Comparison of ENCODE assay signal across 18 cellular contexts in genomic region chr1:52684545-52684944, GRCh38. TPM values are rescaled to one million over a fixed set of nuclear protein-coding genes. Genes with fewer than 3 reads are reported as not detected.
DNase-seq lines count a peak whose midpoint lies in the region; ATAC-seq and TF ChIP-seq lines count a peak whose summit lies in the region.
"Had no signal": no experiment of that assay in that cellular context is flagged by ENCODE, and none has a peak within 500 bp of the region (broad histone marks: within the 10 kb centered on the region; RNA-seq: fewer than 3 reads in every experiment).

No MANE protein-coding gene starts in this region.

- H3K27me3 ChIP-seq in mammary epithelial cell (ENCODE audit: insufficient read depth, low read length), result no peaks in the 10 kb centered on the region
- no peaks in the 10 kb centered on the region for H3K27me3 ChIP-seq in CD4-positive, alpha-beta memory T cell (ENCODE audit: insufficient read depth, low read length)
- H3K27me3 ChIP-seq in gastrocnemius medialis, result no peaks in the 10 kb centered on the region

- POLR2A ChIA-PET in MCF 10A (lab: Yijun Ruan, JAX) (interaction anchor here (0.7 to 5.8 kb wide), 10 partner anchors 8 to 345 kb away, joined by 3 to 40 read pairs (median 4); partner anchors contain the start of genes ORC1, PRPF38A and TUT4), activated B cell treated with CpG ODN at 0.5 μM for 24 hours (lab: Charles Lee) (interaction anchor here (0.5 to 3.4 kb wide), 4 partner anchors 28 to 636 kb away, joined by 3 to 26 read pairs (median 12); partner anchors contain the start of genes SHISAL2A and TUT4)
- POLR2A ChIA-PET in CD4-positive, alpha-beta memory T cell (lab: Charles Lee; ENCODE audit: partially characterized antibody), result interaction anchor here (1.4 kb wide), 1 partner anchor 47 kb away, joined by 3 read pairs; no protein-coding TSS in a partner anchor

- H3K4me3 ChIP-seq in mammary epithelial cell (replicated peaks in 1 of 3; ENCODE audit: insufficient read depth in 1 of 3, low read depth in 2 of 3, low read length in 3 of 3) (no peak overlapping the region), gastrocnemius medialis (no peak overlapping the region)
- H3K4me3 ChIP-seq in CD4-positive, alpha-beta memory T cell (ENCODE audit: low read length in 2 of 2), result no peak overlapping the region
- H3K4me3 ChIP-seq: A549, GM12878, GM23248 had no signal

- H3K36me3 Mint-ChIP-seq in MCF 10A (ENCODE audit: insufficient read depth, unreplicated experiment) (peaks cover 53% of the 10 kb centered on the region), activated B cell treated with CpG ODN at 0.5 μM for 24 hours (ENCODE audit: low read depth) (peaks cover 37% of the 10 kb centered on the region)
- H3K36me3 Mint-ChIP-seq in CD4-positive, alpha-beta memory T cell, result peaks cover 14 to 20% of the 10 kb centered on the region in 2 donors
- H3K36me3 Mint-ChIP-seq: IgD-negative memory B cell had no signal

- BruUV-seq in MCF 10A (replicated peaks; lab: Mats Ljungman, UMichigan), result no TSS peak
- BruUV-seq in mammary epithelial cell (replicated peaks; lab: Mats Ljungman, UMichigan), result no TSS peak

- H3K27ac Mint-ChIP-seq in MCF 10A (ENCODE audit: low read depth, unreplicated experiment) (peak overlapping the region; percentile 75), activated B cell treated with CpG ODN at 0.5 μM for 24 hours (peak overlapping the region; percentile 32)
- H3K27ac Mint-ChIP-seq in CD4-positive, alpha-beta memory T cell, result peak overlapping the region in 4 of 7 donors; percentile 5 to 75 (median 40)
- H3K27ac Mint-ChIP-seq: CD14-positive monocyte had no signal

- H2AFZ ChIP-seq in mammary epithelial cell (ENCODE audit: low read depth, low read length), result no peak overlapping the region
- H2AFZ ChIP-seq: GM23248 had no signal

- in situ Hi-C loops in mammary epithelial cell (cut with MboI; ENCODE audit: low sequenced_read_pairs in 2 of 2), result loop anchor here in 1 of 2 donors (25.0 kb wide), 1 partner anchor 272 kb away; the partner anchor contains the start of genes ORC1 and PRPF38A
- in situ Hi-C loops in gastrocnemius medialis (cut with MboI; ENCODE audit: low sequenced_read_pairs in 4 of 4), result loop anchor here (25.0 kb wide), 3 partner anchors 247 to 547 kb away; partner anchors contain the start of genes ORC1 (in 3 of the 4), PRPF38A (in 3 of the 4) and ZFYVE9 (in 2 of the 4)

- CTCF ChIA-PET in MCF 10A (lab: Yijun Ruan, JAX) (interaction anchor here (0.8 to 3.7 kb wide), 2 partner anchors 8 to 16 kb away, joined by 4 to 30 read pairs; no protein-coding TSS in a partner anchor), mammary epithelial cell (lab: Charles Lee; ENCODE audit: low non-redundant PET) (no interaction called here), activated B cell treated with CpG ODN at 0.5 μM for 24 hours (lab: Charles Lee) (interaction anchor here (3.6 kb wide), 1 partner anchor 52 kb away, joined by 11 read pairs; the partner anchor contains the start of gene SHISAL2A)
- CTCF ChIA-PET in CD4-positive, alpha-beta memory T cell (lab: Charles Lee; ENCODE audit: partially characterized antibody), result interaction anchor here (0.7 to 2.9 kb wide), 5 partner anchors 16 to 545 kb away, joined by 3 to 21 read pairs (median 4); no protein-coding TSS in a partner anchor

- peaks cover 6% of the 10 kb centered on the region for H3K79me2 ChIP-seq in mammary epithelial cell (ENCODE audit: insufficient read depth, low read length)

- no peaks in the 10 kb centered on the region for H4K20me1 ChIP-seq in mammary epithelial cell (ENCODE audit: insufficient read depth, low read length)

- intact Hi-C loops in MCF 10A (cut with micrococcal nuclease), result loop anchor here (10.0 kb wide), 1 partner anchor 250 kb away; no protein-coding TSS in a partner anchor
- intact Hi-C loops in mammary epithelial cell (cut with micrococcal nuclease), result no loop called here
- intact Hi-C loops in CD4-positive, alpha-beta memory T cell (cut with micrococcal nuclease), result loop anchor here (10.0 kb wide), 1 partner anchor 80 kb away; the partner anchor contains the start of gene GPX7
- intact Hi-C loops in activated B cell treated with CpG ODN at 0.5 μM for 24 hours (cut with micrococcal nuclease), result loop anchor here (10.0 kb wide), 1 partner anchor 210 kb away; no protein-coding TSS in a partner anchor
- intact Hi-C loops in gastrocnemius medialis (cut with DNase I; ENCODE audit: low total_unique reads), result loop anchor here (10.0 kb wide), 1 partner anchor 200 kb away; no protein-coding TSS in a partner anchor

- H3K4me1 ChIP-seq in mammary epithelial cell (ENCODE audit: insufficient read depth, low read length) (no peaks in the 10 kb centered on the region), gastrocnemius medialis (peaks cover 5 to 7% of the 10 kb centered on the region in 2 donors)
- peaks cover 8% of the 10 kb centered on the region for H3K4me1 ChIP-seq in CD4-positive, alpha-beta memory T cell (ENCODE audit: insufficient read depth, low read length)
- H3K4me1 ChIP-seq: A549 had no signal

- TF ChIP-seq POLR2A in gastrocnemius medialis (IDR thresholded peaks at IDR 0.05), result no peak

- H3K36me3 ChIP-seq in mammary epithelial cell (ENCODE audit: insufficient read depth, low read length), result peaks cover 10% of the 10 kb centered on the region
- no peaks in the 10 kb centered on the region for H3K36me3 ChIP-seq in CD4-positive, alpha-beta memory T cell (ENCODE audit: insufficient read depth, low read length)
- peaks cover 0 to 27% of the 10 kb centered on the region in 2 donors for H3K36me3 ChIP-seq in gastrocnemius medialis

- H3K27me3 Mint-ChIP-seq in MCF 10A (ENCODE audit: insufficient read depth, unreplicated experiment) (no peaks in the 10 kb centered on the region), activated B cell treated with CpG ODN at 0.5 μM for 24 hours (no peaks in the 10 kb centered on the region)
- H3K27me3 Mint-ChIP-seq in CD4-positive, alpha-beta memory T cell, result no peaks in the 10 kb centered on the region
- H3K27me3 Mint-ChIP-seq: IgD-negative memory B cell had no signal

- H3K27ac ChIP-seq in mammary epithelial cell (ENCODE audit: insufficient read depth, low read depth, low read length) (no peak overlapping the region), gastrocnemius medialis (peak overlapping the region in 3 of 4 donors; percentile 3 to 46 (median 3))
- no peak overlapping the region for H3K27ac ChIP-seq in CD4-positive, alpha-beta memory T cell (ENCODE audit: low read depth, low read length)
- H3K27ac ChIP-seq: A549, GM23248 had no signal

- H3K9ac ChIP-seq in mammary epithelial cell (ENCODE audit: insufficient read depth, low read length), result no peak overlapping the region
- H3K9ac ChIP-seq: GM23248 had no signal

- DNase-seq in MCF 10A (ENCODE audit: unreplicated experiment) (no peak), mammary epithelial cell (no peak), activated B cell treated with CpG ODN at 0.5 μM for 24 hours (no peak), gastrocnemius medialis (no peak), T-helper 1 cell (no peak)
- no peak for DNase-seq in CD4-positive, alpha-beta memory T cell
- DNase-seq: DMS79, GM23248, H7 had no signal

- TF ChIP-seq CTCF in MCF 10A (IDR thresholded peaks at IDR 0.05; ENCODE audit: unreplicated experiment), result no peak
- TF ChIP-seq CTCF in mammary epithelial cell (conservative IDR thresholded peaks at IDR 0.05 in 1 of 2, IDR thresholded peaks at IDR 0.05 in 1 of 2; ENCODE audit: extremely low read depth in 1 of 2, insufficient read depth in 1 of 2, low read depth in 1 of 2, low read length in 2 of 2), result no peak
- TF ChIP-seq CTCF in activated B cell treated with CpG ODN at 0.5 μM for 24 hours (IDR thresholded peaks at IDR 0.05), result no peak
- TF ChIP-seq CTCF in gastrocnemius medialis (IDR thresholded peaks at IDR 0.05 in 4 of 5, conservative IDR thresholded peaks at IDR 0.05 in 1 of 5), result no peak

- H3K4me3 Mint-ChIP-seq in MCF 10A (ENCODE audit: unreplicated experiment) (no peak overlapping the region), activated B cell treated with CpG ODN at 0.5 μM for 24 hours (no peak overlapping the region)
- H3K4me3 Mint-ChIP-seq in CD4-positive, alpha-beta memory T cell, result no peak overlapping the region
- H3K4me3 Mint-ChIP-seq: CD14-positive monocyte, IgD-negative memory B cell had no signal

- dilution Hi-C loops in mammary epithelial cell (cut with HindIII; ENCODE audit: low sequenced_read_pairs), result no loop called here

- H3K4me2 ChIP-seq in mammary epithelial cell (ENCODE audit: insufficient read depth, low read depth, low read length), result no peak overlapping the region
- H3K4me2 ChIP-seq: A549 had no signal

- H3K4me1 Mint-ChIP-seq in MCF 10A (ENCODE audit: insufficient read depth, unreplicated experiment) (peaks cover 5% of the 10 kb centered on the region), activated B cell treated with CpG ODN at 0.5 μM for 24 hours (peaks cover 34% of the 10 kb centered on the region)
- peaks cover 5 to 23% (median 7%) of the 10 kb centered on the region in 4 donors for H3K4me1 Mint-ChIP-seq in CD4-positive, alpha-beta memory T cell

- H3K9me3 ChIP-seq in mammary epithelial cell (replicated peaks; ENCODE audit: insufficient read depth, low read length) (no peaks in the 10 kb centered on the region), gastrocnemius medialis (no peaks in the 10 kb centered on the region)
- H3K9me3 ChIP-seq in CD4-positive, alpha-beta memory T cell (ENCODE audit: control insufficient read depth in 1 of 2, low read length in 2 of 2), result no peaks in the 10 kb centered on the region
- H3K9me3 ChIP-seq: A549 had no signal

- H3K9me3 Mint-ChIP-seq in MCF 10A (ENCODE audit: unreplicated experiment), result no peaks in the 10 kb centered on the region
- no peaks in the 10 kb centered on the region for H3K9me3 Mint-ChIP-seq in CD4-positive, alpha-beta memory T cell
- no peaks in the 10 kb centered on the region for H3K9me3 Mint-ChIP-seq in activated B cell treated with CpG ODN at 0.5 μM for 24 hours

- WGBS in mammary epithelial cell (ENCODE audit: low coverage, missing lambda C conversion rate), result 100% methylated on average over 1 of the region's 1 CpG

- ATAC-seq in activated B cell treated with CpG ODN at 0.5 μM for 24 hours (ENCODE audit: low read depth), result no peak
- ATAC-seq in gastrocnemius medialis, result no peak
- no peak for ATAC-seq in GM18870 (IDR thresholded peaks at IDR 0.05; ENCODE audit: unreplicated experiment)
- ATAC-seq: A549, GM12878 had no signal

RNA-seq across cellular contexts. Expression of gene COA7, which starts 13.6 kb away (rescaled TPM):
- total RNA-seq in MCF 10A (2022) (28.0 and 38.9 TPM in 2 replicates), mammary epithelial cell (10 to 100 TPM; 13.8 to 33.0 TPM), activated B cell treated with CpG ODN at 0.5 μM for 24 hours (23.5 and 23.6 TPM in 2 replicates), gastrocnemius medialis (10 to 100 TPM; 18.7 to 22.3 (median 20.1) TPM)
- polyA plus RNA-seq in mammary epithelial cell, result 21.6 TPM
- 32.1 TPM for polyA minus RNA-seq in mammary epithelial cell
- total RNA-seq in CD4-positive, alpha-beta memory T cell, result 1 to 10 TPM; 2.9 to 3.9 TPM
- 1 to 10 TPM; 2.3 to 5.3 TPM for polyA plus RNA-seq in CD4-positive, alpha-beta memory T cell

RNA-seq across cellular contexts. Expression of gene ZYG11B, which starts 41.7 kb away (rescaled TPM):
- 16.2 and 18.6 TPM in 2 replicates for total RNA-seq in MCF 10A (2022)
- 10 to 100 TPM; 18.8 to 42.0 TPM for total RNA-seq in mammary epithelial cell
- polyA plus RNA-seq in mammary epithelial cell, result 8.9 TPM
- 22.4 TPM for polyA minus RNA-seq in mammary epithelial cell
- total RNA-seq in CD4-positive, alpha-beta memory T cell, result 10 to 100 TPM; 21.7 to 23.1 TPM
- polyA plus RNA-seq in CD4-positive, alpha-beta memory T cell, result 10 to 100 TPM in 1 of 2 donors, 1 to 10 TPM in 1; 6.1 to 17.2 TPM
- 14.9 and 17.3 TPM in 2 replicates for total RNA-seq in activated B cell treated with CpG ODN at 0.5 μM for 24 hours
- 100 to 1,000 TPM; 136 to 248 (median 194) TPM for total RNA-seq in gastrocnemius medialis

RNA-seq across cellular contexts. Expression of gene SHISAL2A, which starts 51.6 kb away (rescaled TPM):
- total RNA-seq in MCF 10A (2022) (0.26 TPM in 1 of 2 replicates, not detected in the other), mammary epithelial cell (under 1 TPM; under 0.01 to 0.31 TPM), activated B cell treated with CpG ODN at 0.5 μM for 24 hours (36.8 and 44.2 TPM in 2 replicates), gastrocnemius medialis (under 1 TPM in 2 of 4 donors, not detected in 2; 0.33 to 0.41 TPM)
- not detected for polyA plus RNA-seq in mammary epithelial cell
- not detected for polyA minus RNA-seq in mammary epithelial cell
- total RNA-seq in CD4-positive, alpha-beta memory T cell, result 10 to 100 TPM; 64.8 to 75.6 TPM
- 1 to 10 TPM; 3.2 to 8.4 TPM for polyA plus RNA-seq in CD4-positive, alpha-beta memory T cell
- total RNA-seq: G401, GM23248, HT-29 had no signal
- polyA plus RNA-seq: A549, AG04450, BJ, GM23248 had no signal

Comparison
In these comparisons a context has a peak if more than half of its experiments do, and no peak if none do; other contexts are left out.
1. H3K27ac ChIP-seq: peak in gastrocnemius medialis (3 of 4); none in mammary epithelial cell (single experiment) and CD4-positive, alpha-beta memory T cell (single experiment).
2. RNA of gene SHISAL2A, which starts 51.6 kb away (total RNA-seq): 64.8 to 75.6 TPM in CD4-positive, alpha-beta memory T cell and 36.8 to 44.2 TPM in activated B cell treated with CpG ODN at 0.5 μM for 24 hours; 0.33 to 0.41 TPM in gastrocnemius medialis, under 0.01 to 0.31 TPM in mammary epithelial cell and 0.26 TPM in MCF 10A; every median in the first group is over 10 times any median in the second.
3. Peak in every context shown above with its lines, with median percentiles within 50 percentile points of each other: H3K27ac Mint-ChIP-seq.